In the genomic region with DNA sequence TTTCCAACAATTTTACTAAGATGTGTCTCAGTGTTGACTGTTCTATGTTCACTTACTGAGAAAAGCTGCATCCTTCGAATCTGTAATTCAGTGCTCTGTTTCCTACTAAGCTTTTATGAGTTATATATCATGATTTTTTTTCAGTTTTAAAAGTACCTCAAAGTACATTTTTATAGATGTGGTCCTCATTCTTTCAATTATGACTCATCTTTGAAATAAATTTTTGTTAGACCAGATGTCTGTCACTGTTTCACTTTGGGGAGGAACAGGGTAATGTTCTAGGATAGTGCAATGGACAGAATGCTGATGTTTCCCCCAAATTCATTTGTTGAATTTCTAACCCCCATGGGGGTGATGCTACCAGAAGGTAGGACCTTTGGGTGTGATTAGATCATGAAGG, we compare ENCODE assay signal across 18 cellular contexts.
"Had no signal": no experiment of that assay in that cellular context is flagged by ENCODE, and none has a peak within 500 bp of the region (broad histone marks: within the 10 kb centered on the region; RNA-seq: fewer than 3 reads in every experiment).

No MANE protein-coding gene starts in this region.

- DNase-seq: activated CD4-positive, alpha-beta memory T cell treated with anti-CD3 and anti-CD28 coated beads, Interleukin-2, amount 10 ng/mL, durations not matched to agents 7 days and 5 days; activated CD4-positive, alpha-beta T cell treated with anti-CD3 and anti-CD28 coated beads for 36 hours; activated naive CD8-positive, alpha-beta T cell treated with anti-CD3 and anti-CD28 coated beads, Interleukin-2, amount 10 ng/mL, durations not matched to agents 7 days and 5 days; activated T-cell treated with anti-CD3 and anti-CD28 coated beads, Interleukin-2, amount 50 U/mL, for 72 hours; colonic mucosa; effector CD4-positive, alpha-beta T cell; immature natural killer cell; left colon; naive B cell; posterior cingulate gyrus; tibial artery; uterus; WERI-Rb-1 had no signal

- H3K4me2 ChIP-seq: smooth muscle cell had no signal

- H3K36me3 ChIP-seq: ascending aorta, colonic mucosa, right atrium auricular region, tibial artery, uterus, WERI-Rb-1 had no signal

- H3K27me3 ChIP-seq: ascending aorta, colonic mucosa, right atrium auricular region, tibial artery, uterus had no signal

- H3K27ac ChIP-seq: ascending aorta, colonic mucosa, right atrium auricular region, tibial artery, uterus, WERI-Rb-1 had no signal

- H3K4me3 ChIP-seq: ascending aorta, colonic mucosa, lung, right atrium auricular region, smooth muscle cell, tibial artery, uterus had no signal

- H3K36me3 Mint-ChIP-seq: activated naive CD8-positive, alpha-beta T cell treated with anti-CD3 and anti-CD28 coated beads, Interleukin-2, amount 10 ng/mL, durations not matched to agents 7 days and 5 days; immature natural killer cell; stimulated activated effector memory CD8-positive, alpha-beta T cell treated with anti-CD3 and anti-CD28 coated beads, Interleukin-12 subunit alpha, Interleukin-12 subunit beta, amount 100 ng/mL, for 72 hours had no signal

- H3K9me3 ChIP-seq: ascending aorta, colonic mucosa, right atrium auricular region, tibial artery, uterus had no signal

- ATAC-seq: activated CD4-positive, alpha-beta T cell treated with anti-CD3 and anti-CD28 coated beads for 36 hours; activated T-cell treated with anti-CD3 and anti-CD28 coated beads, Interleukin-2, amount 50 U/mL, for 72 hours; left colon; stimulated activated effector memory CD8-positive, alpha-beta T cell treated with anti-CD3 and anti-CD28 coated beads, Interleukin-12 subunit alpha, Interleukin-12 subunit beta, amount 100 ng/mL, for 72 hours had no signal

- H3K9me3 Mint-ChIP-seq: activated CD4-positive, alpha-beta memory T cell treated with anti-CD3 and anti-CD28 coated beads, Interleukin-2, amount 10 ng/mL, durations not matched to agents 7 days and 5 days; activated naive CD8-positive, alpha-beta T cell treated with anti-CD3 and anti-CD28 coated beads, Interleukin-2, amount 10 ng/mL, durations not matched to agents 7 days and 5 days had no signal

- H3K4me1 ChIP-seq: ascending aorta, colonic mucosa, right atrium auricular region, tibial artery, uterus had no signal

- H3K27ac Mint-ChIP-seq: activated CD4-positive, alpha-beta memory T cell treated with anti-CD3 and anti-CD28 coated beads, Interleukin-2, amount 10 ng/mL, durations not matched to agents 7 days and 5 days; activated CD4-positive, alpha-beta T cell treated with anti-CD3 and anti-CD28 coated beads for 36 hours; activated naive CD8-positive, alpha-beta T cell treated with anti-CD3 and anti-CD28 coated beads, Interleukin-2, amount 10 ng/mL, durations not matched to agents 7 days and 5 days; activated T-cell treated with anti-CD3 and anti-CD28 coated beads, Interleukin-2, amount 50 U/mL, for 72 hours; immature natural killer cell; naive B cell; stimulated activated effector memory CD8-positive, alpha-beta T cell treated with anti-CD3 and anti-CD28 coated beads, Interleukin-12 subunit alpha, Interleukin-12 subunit beta, amount 100 ng/mL, for 72 hours had no signal

- H3K4me3 Mint-ChIP-seq: activated CD4-positive, alpha-beta memory T cell treated with anti-CD3 and anti-CD28 coated beads, Interleukin-2, amount 10 ng/mL, durations not matched to agents 7 days and 5 days; activated CD4-positive, alpha-beta T cell treated with anti-CD3 and anti-CD28 coated beads for 36 hours; activated naive CD8-positive, alpha-beta T cell treated with anti-CD3 and anti-CD28 coated beads, Interleukin-2, amount 10 ng/mL, durations not matched to agents 7 days and 5 days; activated T-cell treated with anti-CD3 and anti-CD28 coated beads, Interleukin-2, amount 50 U/mL, for 72 hours; immature natural killer cell; naive B cell; stimulated activated effector memory CD8-positive, alpha-beta T cell treated with anti-CD3 and anti-CD28 coated beads, Interleukin-12 subunit alpha, Interleukin-12 subunit beta, amount 100 ng/mL, for 72 hours had no signal

- H3K27me3 Mint-ChIP-seq: activated CD4-positive, alpha-beta memory T cell treated with anti-CD3 and anti-CD28 coated beads, Interleukin-2, amount 10 ng/mL, durations not matched to agents 7 days and 5 days; activated CD4-positive, alpha-beta T cell treated with anti-CD3 and anti-CD28 coated beads for 36 hours; activated naive CD8-positive, alpha-beta T cell treated with anti-CD3 and anti-CD28 coated beads, Interleukin-2, amount 10 ng/mL, durations not matched to agents 7 days and 5 days; naive B cell had no signal

- H3K4me1 Mint-ChIP-seq: activated CD4-positive, alpha-beta memory T cell treated with anti-CD3 and anti-CD28 coated beads, Interleukin-2, amount 10 ng/mL, durations not matched to agents 7 days and 5 days; activated CD4-positive, alpha-beta T cell treated with anti-CD3 and anti-CD28 coated beads for 36 hours; activated naive CD8-positive, alpha-beta T cell treated with anti-CD3 and anti-CD28 coated beads, Interleukin-2, amount 10 ng/mL, durations not matched to agents 7 days and 5 days; immature natural killer cell; naive B cell; stimulated activated effector memory CD8-positive, alpha-beta T cell treated with anti-CD3 and anti-CD28 coated beads, Interleukin-12 subunit alpha, Interleukin-12 subunit beta, amount 100 ng/mL, for 72 hours had no signal
